ENCODE assay signal across 9 cellular contexts in the genomic region with DNA sequence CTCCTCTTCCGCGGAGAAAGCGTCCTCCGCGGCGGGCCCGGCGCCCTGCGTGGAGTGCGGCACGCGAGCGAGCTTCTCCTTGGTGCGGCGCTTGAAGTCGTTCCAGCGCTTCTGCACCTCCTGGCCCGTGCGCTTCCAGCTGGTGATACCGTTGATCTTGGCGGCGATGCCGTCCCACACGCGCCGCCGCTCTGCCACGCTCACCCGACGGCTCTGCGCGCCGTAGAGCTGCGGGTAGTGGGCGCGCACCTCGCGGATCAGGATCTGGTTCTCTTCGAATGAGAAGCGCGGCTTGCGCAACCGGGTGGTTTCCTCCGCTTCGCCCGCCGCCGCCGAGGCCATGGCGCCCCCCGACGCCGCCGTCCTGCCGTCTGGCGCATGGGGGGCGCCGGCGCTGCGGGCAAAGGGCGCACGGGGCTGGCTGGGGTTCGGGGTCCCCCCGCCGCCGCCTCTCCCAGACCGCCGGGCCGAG. TPM values are rescaled to one million over a fixed set of nuclear protein-coding genes. Genes with fewer than 3 reads are reported as not detected.
DNase-seq lines count a peak whose midpoint lies in the region; ATAC-seq and TF ChIP-seq lines count a peak whose summit lies in the region.
"Had no signal": no experiment of that assay in that cellular context is flagged by ENCODE, and none has a peak within 500 bp of the region (broad histone marks: within the 10 kb centered on the region; RNA-seq: fewer than 3 reads in every experiment).

No MANE protein-coding gene starts in this region.

- H3K4me1 Mint-ChIP-seq in WTC11, result peaks cover 12% of the 10 kb centered on the region

- H3K4me1 ChIP-seq in esophagus squamous epithelium (peaks cover 16 to 34% (median 16%) of the 10 kb centered on the region in 3 donors), neuronal stem cell (ENCODE audit: control insufficient read depth in 2 of 2, insufficient read depth in 1 of 2, low read depth in 1 of 2, low read length in 2 of 2) (peaks cover 6 to 8% of the 10 kb centered on the region in 2 donors)

- TF ChIP-seq POLR2A in esophagus squamous epithelium (IDR thresholded peaks at IDR 0.05), result no peak

- no peak overlapping the region for H2BK5ac ChIP-seq in neuronal stem cell (ENCODE audit: low read length)

- peak overlapping the region; percentile 91 for H3K4me2 ChIP-seq in neuronal stem cell (ENCODE audit: insufficient read depth, low read length, poor library complexity, severe bottlenecking)

- H2AK5ac ChIP-seq in neuronal stem cell (ENCODE audit: low read depth, low read length), result peak overlapping the region; percentile 61

- no peak overlapping the region for H3K4ac ChIP-seq in neuronal stem cell (ENCODE audit: low read length)

- H3K4me3 ChIP-seq in esophagus squamous epithelium, result peak overlapping the region; percentile 67 to 86 (median 78)
- H3K4me3 ChIP-seq in neuronal stem cell (ENCODE audit: low read length in 2 of 2), result peak overlapping the region; percentile 79 to 81

- CTCF ChIA-PET in WTC11 (lab: Charles Lee), result interaction anchor here (0.6 to 4.1 kb wide), 17 partner anchors 9 to 460 kb away, joined by 3 to 41 read pairs (median 5); a partner anchor contains a TSS

- no CpG with 5 or more reads among the region's 69 CpGs for WGBS in esophagus squamous epithelium, 2 donors
- WGBS in neuronal stem cell (ENCODE audit: extremely low coverage in 2 of 2, insufficient read length in 2 of 2, insufficient replicate concordance in 1 of 2), 2 donors, result no CpG with 5 or more reads among the region's 69 CpGs

- H3K23ac ChIP-seq in neuronal stem cell (ENCODE audit: low read depth, low read length, poor library complexity), result peak overlapping the region; percentile 45

- H3K9me3 Mint-ChIP-seq in WTC11, result no peaks in the 10 kb centered on the region

- H3K27me3 ChIP-seq in esophagus squamous epithelium (no peaks in the 10 kb centered on the region), neuronal stem cell (ENCODE audit: control insufficient read depth in 3 of 3, insufficient read depth in 3 of 3, low read depth in 1 of 3, low read length in 3 of 3) (peaks cover 0 to 19% (median 9%) of the 10 kb centered on the region in 3 experiments)

- no peak for TF ChIP-seq CTCF in WTC11 (IDR thresholded peaks at IDR 0.05)
- no peak for TF ChIP-seq CTCF in esophagus squamous epithelium (IDR thresholded peaks at IDR 0.05)

- H3K9me3 ChIP-seq in esophagus squamous epithelium (no peaks in the 10 kb centered on the region), neuronal stem cell (replicated peaks in 1 of 2; ENCODE audit: control insufficient read depth in 2 of 2, insufficient read depth in 1 of 2, low read depth in 1 of 2, low read length in 2 of 2) (no peaks in the 10 kb centered on the region)

- H3K9ac ChIP-seq in neuronal stem cell (ENCODE audit: low read depth, low read length, poor library complexity), result peak overlapping the region; percentile 82

- H3K27ac ChIP-seq in esophagus squamous epithelium (peak overlapping the region in 3 of 4 donors; percentile 72 to 86 (median 86)), neuronal stem cell (replicated peaks; ENCODE audit: low read length) (no peak overlapping the region)

- in situ Hi-C loops in G401 (cut with HindIII; ENCODE audit: low sequenced_read_pairs), result no loop called here

- peak; percentile 25 for DNase-seq in stimulated activated CD4-positive, alpha-beta T cell treated with anti-CD3 and anti-CD28 coated beads, Interleukin-12 subunit alpha, Interleukin-12 subunit beta, amount 100 ng/mL, for 4 hours
- no peak for DNase-seq in stimulated activated CD4-positive, alpha-beta T cell treated with anti-CD3 and anti-CD28 coated beads, Interleukin-4, amount 100 ng/mL, for 24 hours
- DNase-seq in WTC11 (ENCODE audit: low spot score), result peak; percentile 38
- no peak for DNase-seq in esophagus squamous epithelium (lab: John Stamatoyannopoulos, UW)
- no peak for DNase-seq in neuronal stem cell (ENCODE audit: low spot score)
- no peak for DNase-seq in G401 (ENCODE audit: low spot score)
- DNase-seq in activated gamma-delta T cell (lab: John Stamatoyannopoulos, UW), result no peak
- no peak for DNase-seq in cerebellum (ENCODE audit: low spot score)

- H2BK15ac ChIP-seq in neuronal stem cell (ENCODE audit: low read length), result no peak overlapping the region

- H4K91ac ChIP-seq in neuronal stem cell (ENCODE audit: low read depth, low read length, poor library complexity), result no peak overlapping the region

- intact Hi-C loops in esophagus squamous epithelium (cut with DNase I), result no loop called here

- H3K14ac ChIP-seq in neuronal stem cell (ENCODE audit: low read length), result no peak overlapping the region

- peak overlapping the region; percentile 4 for H2BK120ac ChIP-seq in neuronal stem cell (ENCODE audit: low read depth, low read length)

- peaks cover 6% of the 10 kb centered on the region for H3K79me1 ChIP-seq in neuronal stem cell (ENCODE audit: low read depth, low read length)

- H2BK12ac ChIP-seq in neuronal stem cell (ENCODE audit: low read length), result no peak overlapping the region

- H3K36me3 Mint-ChIP-seq in WTC11, result peaks cover 25% of the 10 kb centered on the region

- H2AFZ ChIP-seq in neuronal stem cell (ENCODE audit: low read length), result peak overlapping the region; percentile 91

- H3K4me3 Mint-ChIP-seq in WTC11, result peak overlapping the region; percentile 65

- peaks cover 25% of the 10 kb centered on the region for H3K27me3 Mint-ChIP-seq in WTC11 (ENCODE audit: low read depth)

- POLR2A ChIA-PET in WTC11 (lab: Charles Lee), result interaction anchor here (1.5 to 1.9 kb wide), 2 partner anchors 37 to 114 kb away, joined by 4 to 6 read pairs; a partner anchor contains a TSS

- H3K18ac ChIP-seq in neuronal stem cell (ENCODE audit: low read length), result peak overlapping the region; percentile 90

- H3K36me3 ChIP-seq in esophagus squamous epithelium, result peaks cover 0 to 37% (median 13%) of the 10 kb centered on the region in 3 donors
- H3K36me3 ChIP-seq in neuronal stem cell (replicated peaks in 1 of 2; ENCODE audit: control insufficient read depth in 2 of 2, insufficient read depth in 2 of 2, low read length in 2 of 2), result peaks cover 11 to 38% of the 10 kb centered on the region in 2 donors

- H4K8ac ChIP-seq in neuronal stem cell (ENCODE audit: low read depth, low read length), result no peak overlapping the region

- H3K27ac Mint-ChIP-seq in WTC11, result no peak overlapping the region

- ATAC-seq in WTC11, result no peak

TF ChIP-seq in WTC11, 78 proteins besides CTCF, POLR2A, EP300 and RAD21 (continues in another document):
- TF ChIP-seq, protein P1, sequence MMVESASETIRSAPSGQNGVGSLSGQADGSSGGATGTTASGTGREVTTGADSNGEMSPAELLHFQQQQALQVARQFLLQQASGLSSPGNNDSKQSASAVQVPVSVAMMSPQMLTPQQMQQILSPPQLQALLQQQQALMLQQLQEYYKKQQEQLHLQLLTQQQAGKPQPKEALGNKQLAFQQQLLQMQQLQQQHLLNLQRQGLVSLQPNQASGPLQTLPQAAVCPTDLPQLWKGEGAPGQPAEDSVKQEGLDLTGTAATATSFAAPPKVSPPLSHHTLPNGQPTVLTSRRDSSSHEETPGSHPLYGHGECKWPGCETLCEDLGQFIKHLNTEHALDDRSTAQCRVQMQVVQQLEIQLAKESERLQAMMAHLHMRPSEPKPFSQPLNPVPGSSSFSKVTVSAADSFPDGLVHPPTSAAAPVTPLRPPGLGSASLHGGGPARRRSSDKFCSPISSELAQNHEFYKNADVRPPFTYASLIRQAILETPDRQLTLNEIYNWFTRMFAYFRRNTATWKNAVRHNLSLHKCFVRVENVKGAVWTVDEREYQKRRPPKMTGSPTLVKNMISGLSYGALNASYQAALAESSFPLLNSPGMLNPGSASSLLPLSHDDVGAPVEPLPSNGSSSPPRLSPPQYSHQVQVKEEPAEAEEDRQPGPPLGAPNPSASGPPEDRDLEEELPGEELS (CRISPR knock-in tag; IDR thresholded peaks at IDR 0.05), result peak; percentile 65; the same call in 1 of the 2 replicates
- TF ChIP-seq, protein P2, sequence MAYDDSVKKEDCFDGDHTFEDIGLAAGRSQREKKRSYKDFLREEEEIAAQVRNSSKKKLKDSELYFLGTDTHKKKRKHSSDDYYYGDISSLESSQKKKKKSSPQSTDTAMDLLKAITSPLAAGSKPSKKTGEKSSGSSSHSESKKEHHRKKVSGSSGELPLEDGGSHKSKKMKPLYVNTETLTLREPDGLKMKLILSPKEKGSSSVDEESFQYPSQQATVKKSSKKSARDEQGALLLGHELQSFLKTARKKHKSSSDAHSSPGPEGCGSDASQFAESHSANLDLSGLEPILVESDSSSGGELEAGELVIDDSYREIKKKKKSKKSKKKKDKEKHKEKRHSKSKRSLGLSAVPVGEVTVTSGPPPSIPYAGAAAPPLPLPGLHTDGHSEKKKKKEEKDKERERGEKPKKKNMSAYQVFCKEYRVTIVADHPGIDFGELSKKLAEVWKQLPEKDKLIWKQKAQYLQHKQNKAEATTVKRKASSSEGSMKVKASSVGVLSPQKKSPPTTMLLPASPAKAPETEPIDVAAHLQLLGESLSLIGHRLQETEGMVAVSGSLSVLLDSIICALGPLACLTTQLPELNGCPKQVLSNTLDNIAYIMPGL (CRISPR knock-in tag; IDR thresholded peaks at IDR 0.05), result 0 out of 2 replicates have a peak, but pooled peaks have one; percentile 19
- TF ChIP-seq ETV6 (CRISPR knock-in tag; IDR thresholded peaks at IDR 0.05), result 0 out of 2 replicates have a peak, but pooled peaks have one; percentile 55

RNA-seq across cellular contexts. Expression of a gene that starts 0.9 kb away (rescaled TPM):
- 13.6 to 15.1 TPM (median 14.8 TPM) in 3 replicates for total RNA-seq in WTC11 (2021)
- total RNA-seq in esophagus squamous epithelium, result 1 to 10 TPM; 2.3 to 5.7 (median 4.2) TPM
- polyA plus RNA-seq in neuronal stem cell (2013, experiment 1 of 2), result 11.4 TPM
- 11.5 TPM for polyA plus RNA-seq in neuronal stem cell (2013, experiment 2 of 2)
- total RNA-seq in G401 (2014; rRNA removed; shearing (Covaris generic)), result 0.12 and 1.9 TPM in 2 replicates
- total RNA-seq in cerebellum, result 1.5 TPM

RNA-seq across cellular contexts. Expression of a gene that starts 13.1 kb away (rescaled TPM):
- 0.13 to 0.18 TPM in 2 of 3 replicates, not detected in the other for total RNA-seq in WTC11 (2021)
- total RNA-seq in esophagus squamous epithelium, result not detected
- 0.11 TPM for polyA plus RNA-seq in neuronal stem cell (2013, experiment 1 of 2)
- 0.12 TPM for polyA plus RNA-seq in neuronal stem cell (2013, experiment 2 of 2)
- total RNA-seq in G401 (2014; rRNA removed; shearing (Covaris generic)), result 0.07 TPM in 1 of 2 replicates, not detected in the other
- total RNA-seq in cerebellum, result not detected
- total RNA-seq: frontal cortex had no signal

RNA-seq across cellular contexts. Expression of a gene that starts 15.5 kb away (rescaled TPM):
- total RNA-seq in WTC11 (2021), result 29.8 to 32.3 TPM (median 30.3 TPM) in 3 replicates
- total RNA-seq in esophagus squamous epithelium, result 10 to 100 TPM; 14.6 to 22.4 (median 20.0) TPM
- 14.0 TPM for polyA plus RNA-seq in neuronal stem cell (2013, experiment 1 of 2)
- 14.4 TPM for polyA plus RNA-seq in neuronal stem cell (2013, experiment 2 of 2)
- total RNA-seq in G401 (2014; rRNA removed; shearing (Covaris generic)), result 38.3 and 43.4 TPM in 2 replicates
- total RNA-seq in cerebellum, result 18.1 TPM

RNA-seq across cellular contexts. Expression of a gene that starts 37.3 kb away (rescaled TPM):
- total RNA-seq in WTC11 (2021) (20.7 to 24.6 TPM (median 24.2 TPM) in 3 replicates), esophagus squamous epithelium (under 1 TPM in 1 of 4 donors, not detected in 3; 0.18 TPM), cerebellum (not detected)
- 5.9 TPM for polyA plus RNA-seq in neuronal stem cell (2013, experiment 1 of 2)
- 5.6 TPM for polyA plus RNA-seq in neuronal stem cell (2013, experiment 2 of 2)
- total RNA-seq in G401 (2014; rRNA removed; shearing (Covaris generic)), result 4.5 and 5.5 TPM in 2 replicates
- total RNA-seq: frontal cortex had no signal

RNA-seq across cellular contexts. Expression of a gene that starts 38.5 kb away (rescaled TPM):
- total RNA-seq in WTC11 (2021) (105 to 111 TPM (median 106 TPM) in 3 replicates), esophagus squamous epithelium (10 to 100 TPM; 28.4 to 36.6 (median 31.6) TPM), cerebellum (27.1 TPM)
- polyA plus RNA-seq in neuronal stem cell (2013, experiment 1 of 2), result 58.0 TPM
- 59.5 TPM for polyA plus RNA-seq in neuronal stem cell (2013, experiment 2 of 2)
- total RNA-seq in G401 (2014; rRNA removed; shearing (Covaris generic)), result 131 and 136 TPM in 2 replicates

Comparison
In these comparisons a context has a peak if more than half of its experiments do, and no peak if none do; other contexts are left out.
1. DNase-seq: peak in stimulated activated CD4-positive, alpha-beta T cell treated with anti-CD3 and anti-CD28 coated beads, Interleukin-12 subunit alpha, Interleukin-12 subunit beta, amount 100 ng/mL, for 4 hours (single experiment) and WTC11 (single experiment); none in stimulated activated CD4-positive, alpha-beta T cell treated with anti-CD3 and anti-CD28 coated beads, Interleukin-4, amount 100 ng/mL, for 24 hours (single experiment), esophagus squamous epithelium (single experiment), neuronal stem cell (single experiment), G401 (single experiment), activated gamma-delta T cell (single experiment) and cerebellum (single experiment).